ENCODE assay signal across 23 cellular contexts in genomic region chr6:35154947-35155346, GRCh38. TPM values are rescaled to one million over a fixed set of nuclear protein-coding genes. Genes with fewer than 3 reads are reported as not detected.
"Had no signal": no experiment of that assay in that cellular context is flagged by ENCODE, and none has a peak within 500 bp of the region (broad histone marks: within the 10 kb centered on the region; RNA-seq: fewer than 3 reads in every experiment).

No MANE protein-coding gene starts in this region.

- DNase-seq: Karpas-422, KG1, MG63, NCI-H1092, NCI-H1105 treated with DMSO at 0.1 percent for 48 hours, NCI-H1417 treated with DMSO at 0.1 percent for 48 hours, NCI-H146, NCI-H1694 treated with DMSO at 0.1 percent for 48 hours, NCI-H1930, NCI-H2081, NCI-H2107, NCI-H2227 treated with DMSO at 0.1 percent for 48 hours, NCI-H524, NCI-H69, NCI-H774, Right ventricle myocardium superior, RPMI8226, SIG-M5 had no signal

- H3K9me3 ChIP-seq: SJSA1 had no signal

- H3K27me3 ChIP-seq: MG63, SJSA1 had no signal

- H3K36me3 ChIP-seq: MG63, SJSA1 had no signal

- H3K4me3 ChIP-seq: MG63, SJSA1, SK-N-MC had no signal

- FAIRE-seq: RCC 7860 had no signal

- H3K27ac ChIP-seq: SJSA1, SK-N-MC had no signal

RNA-seq across cellular contexts. Expression of gene TCP11, which starts 13.8 kb away (rescaled TPM):
- total RNA-seq: HT1080, NCI-H460, Right ventricle myocardium superior had no signal
